Comparison of ENCODE assay signal across 17 cellular contexts in genomic region chr2:152513029-152513428, GRCh38.
"Had no signal": no experiment of that assay in that cellular context is flagged by ENCODE, and none has a peak within 500 bp of the region (broad histone marks: within the 10 kb centered on the region; RNA-seq: fewer than 3 reads in every experiment).

No MANE protein-coding gene starts in this region.

- H3K36me3 ChIP-seq: esophagus muscularis mucosa, left ventricle myocardium inferior, right atrium auricular region had no signal

- H3K36me3 Mint-ChIP-seq: memory B cell; naive thymus-derived CD8-positive, alpha-beta T cell; type B pancreatic cell had no signal

- H2AFZ ChIP-seq: hepatocyte had no signal

- DNase-seq: activated CD4-positive, CD25-positive, alpha-beta regulatory T cell treated with anti-CD3 and anti-CD28 coated beads, Interleukin-2, amount 50 U/mL, for 72 hours; activated naive CD4-positive, alpha-beta T cell treated with anti-CD3 and anti-CD28 coated beads for 36 hours; activated T-cell treated with anti-CD3 and anti-CD28 coated beads for 4 hours; kidney; left ventricle myocardium inferior; mucosa of descending colon; naive thymus-derived CD8-positive, alpha-beta T cell had no signal

- FAIRE-seq: colon, endometrium, kidney had no signal

- H3K9me3 Mint-ChIP-seq: activated naive CD4-positive, alpha-beta T cell treated with anti-CD3 and anti-CD28 coated beads for 36 hours; activated T-helper 17 cell treated with anti-CD3 and anti-CD28 coated beads, Interleukin-2, amount 50 U/mL, for 72 hours; naive thymus-derived CD8-positive, alpha-beta T cell; stimulated activated naive CD8-positive, alpha-beta T cell treated with anti-CD3 and anti-CD28 coated beads, Interleukin-15, Interleukin-2, amounts not matched to agents 100 ng/mL and 50 ng/mL, for 24 hours; type B pancreatic cell had no signal

- H3K4me1 ChIP-seq: right atrium auricular region had no signal

- H3K9me3 ChIP-seq: esophagus muscularis mucosa, left ventricle myocardium inferior, mucosa of descending colon, right atrium auricular region had no signal

- ATAC-seq: activated T-helper 17 cell treated with anti-CD3 and anti-CD28 coated beads, Interleukin-2, amount 50 U/mL, for 72 hours; mucosa of descending colon; naive thymus-derived CD8-positive, alpha-beta T cell had no signal

- H3K4me3 ChIP-seq: esophagus muscularis mucosa, hepatocyte, left ventricle myocardium inferior, mucosa of descending colon, right atrium auricular region, skin epidermis had no signal

- H3K27ac ChIP-seq: esophagus muscularis mucosa, hepatocyte, left ventricle myocardium inferior, right atrium auricular region, skin epidermis had no signal

- H3K27ac Mint-ChIP-seq: activated naive CD4-positive, alpha-beta T cell treated with anti-CD3 and anti-CD28 coated beads for 36 hours; activated T-helper 17 cell treated with anti-CD3 and anti-CD28 coated beads, Interleukin-2, amount 50 U/mL, for 72 hours; memory B cell; naive thymus-derived CD8-positive, alpha-beta T cell; stimulated activated naive CD8-positive, alpha-beta T cell treated with anti-CD3 and anti-CD28 coated beads, Interleukin-15, Interleukin-2, amounts not matched to agents 100 ng/mL and 50 ng/mL, for 24 hours; type B pancreatic cell had no signal

- H3K27me3 ChIP-seq: esophagus muscularis mucosa, hepatocyte, right atrium auricular region had no signal

- H3K4me3 Mint-ChIP-seq: activated naive CD4-positive, alpha-beta T cell treated with anti-CD3 and anti-CD28 coated beads for 36 hours; activated T-helper 17 cell treated with anti-CD3 and anti-CD28 coated beads, Interleukin-2, amount 50 U/mL, for 72 hours; memory B cell; naive thymus-derived CD8-positive, alpha-beta T cell; stimulated activated naive CD8-positive, alpha-beta T cell treated with anti-CD3 and anti-CD28 coated beads, Interleukin-15, Interleukin-2, amounts not matched to agents 100 ng/mL and 50 ng/mL, for 24 hours; type B pancreatic cell had no signal

- H3K27me3 Mint-ChIP-seq: activated T-helper 17 cell treated with anti-CD3 and anti-CD28 coated beads, Interleukin-2, amount 50 U/mL, for 72 hours; memory B cell; type B pancreatic cell had no signal

- H3K4me2 ChIP-seq: hepatocyte had no signal

- H3K4me1 Mint-ChIP-seq: activated T-helper 17 cell treated with anti-CD3 and anti-CD28 coated beads, Interleukin-2, amount 50 U/mL, for 72 hours; memory B cell; naive thymus-derived CD8-positive, alpha-beta T cell had no signal
